ENCODE assay signal across 7 cellular contexts in genomic region chr5:72955768-72956323, GRCh38.
DNase-seq lines count a peak whose midpoint lies in the region; ATAC-seq, FAIRE-seq and TF ChIP-seq lines count a peak whose summit lies in the region.

Gene FCHO2, plus strand, starts transcription at chr5:72956041. Its CDS starts 56 bp downstream, at chr5:72956097.

- peak; percentile 86 for ATAC-seq in HG02981 (IDR thresholded peaks at IDR 0.05; ENCODE audit: unreplicated experiment)

- H3K4me3 ChIP-seq in astrocyte of the spinal cord (ENCODE audit: low read depth, low read length) = peak within 1 kb of the TSS; percentile 72

- FAIRE-seq in GM18507 (lab: Jason Lieb, UNC) = peak; percentile 76

- DNase-seq in GM18507 (ENCODE audit: extremely low spot score, insufficient read length, low read depth) (peak; percentile 94), NCI-H2029 treated with DMSO at 0.1 percent for 48 hours (lab: John Stamatoyannopoulos, UW) (peak; percentile 89), T1000 (lab: John Stamatoyannopoulos, UW) (peak; percentile 93), astrocyte of the spinal cord (ENCODE audit: low read depth, low spot score) (peak; percentile 97), hippocampal formation (lab: John Stamatoyannopoulos, UW) (peak; percentile 92 to 95), retina (peak; percentile 98)

- TF ChIP-seq CTCF in astrocyte of the spinal cord (IDR thresholded peaks at IDR 0.05; ENCODE audit: low read depth, low read length) = peak; percentile 79

- in situ Hi-C loops in astrocyte of the spinal cord (cut with HindIII; ENCODE audit: low sequenced_read_pairs) = no loop called here

Comparison
In these comparisons a context has a peak if more than half of its experiments do, and no peak if none do; other contexts are left out.
1. Peak in every context shown above with its lines: DNase-seq, ATAC-seq and H3K4me3 ChIP-seq.